ENCODE assay signal across 8 cellular contexts in the genomic region with DNA sequence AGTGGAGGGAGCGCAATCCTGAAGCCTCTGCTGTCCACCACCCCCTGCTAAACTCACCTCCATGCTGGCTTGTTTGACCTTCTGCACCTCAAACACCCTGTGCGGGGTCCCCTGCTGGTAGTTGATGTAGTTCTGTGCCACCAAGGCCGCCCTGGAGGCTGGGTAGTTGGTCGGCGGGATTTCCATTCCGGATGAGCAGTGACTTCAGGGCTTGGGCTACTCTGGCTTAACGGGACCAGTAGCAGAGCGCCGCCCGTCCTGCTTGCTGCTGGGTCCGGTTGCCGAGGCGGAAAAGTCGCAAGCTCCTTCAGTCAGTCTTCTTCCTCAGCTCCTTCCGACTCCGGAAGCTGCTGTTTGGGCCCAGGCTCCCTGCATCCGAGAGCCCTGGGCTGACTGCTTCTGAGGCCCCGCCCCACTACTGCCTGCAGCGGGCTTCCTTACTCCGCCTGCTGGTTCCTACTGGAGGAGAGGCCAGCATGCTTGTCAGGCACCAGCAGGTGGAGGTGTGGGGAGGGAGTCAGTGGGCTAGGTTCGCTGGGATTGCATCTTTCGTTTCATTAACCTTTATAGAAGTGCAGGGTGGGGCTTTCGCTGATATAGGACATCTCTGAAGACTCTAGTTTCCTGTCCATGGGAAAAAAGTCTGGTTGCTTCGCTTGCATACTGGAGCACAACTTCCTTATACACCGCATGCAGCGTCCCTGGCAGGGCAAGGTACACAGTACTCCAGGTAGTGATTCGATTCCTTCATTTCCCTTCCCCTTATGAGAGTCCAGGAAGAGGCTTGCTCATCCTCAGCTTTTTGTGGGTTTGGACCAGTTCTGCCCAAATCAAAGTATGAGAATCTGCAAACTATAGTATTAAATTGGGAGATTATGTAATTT. TPM values are rescaled to one million over a fixed set of nuclear protein-coding genes. Genes with fewer than 3 reads are reported as not detected.
DNase-seq lines count a peak whose midpoint lies in the region; ATAC-seq and TF ChIP-seq lines count a peak whose summit lies in the region.

TSS of gene LXN (minus strand) at position 356 of the 884 bp plus-strand sequence. CDS start at position 186, 170 bp downstream.

- H3K4me1 ChIP-seq in HUES64 (ENCODE audit: insufficient read depth, low read length) = peaks cover 12% of the 10 kb centered on the region; the same call in 1 of the 2 replicates

- intact Hi-C loops in dorsolateral prefrontal cortex (cut with DNase I) = no loop called here

- peak; percentile 99 for ATAC-seq in GM21447 (IDR thresholded peaks at IDR 0.05; ENCODE audit: unreplicated experiment)
- ATAC-seq in left lobe of liver = peak; percentile 95

- TF ChIP-seq CTCF in dorsolateral prefrontal cortex (IDR thresholded peaks at IDR 0.05 in 54 of 56, conservative IDR thresholded peaks at IDR 0.05 in 2 of 56; ENCODE audit: low read depth in 1 of 56, partially characterized antibody in 56 of 56) = peak in 45 of 56 donors; percentile 5 to 51 (median 33)

- no peaks in the 10 kb centered on the region for H3K9me3 ChIP-seq in HUES64 (ENCODE audit: insufficient read depth, low read depth, low read length)

- H3K4me3 ChIP-seq in HUES64 (ENCODE audit: low read length) = peak within 1 kb of the TSS; percentile 70
- peak within 1 kb of the TSS in 58 of 59 donors; percentile 9 to 65 (median 45) for H3K4me3 ChIP-seq in dorsolateral prefrontal cortex

- peaks cover 28% of the 10 kb centered on the region for H3K36me3 ChIP-seq in HUES64 (ENCODE audit: insufficient read depth, low read length)

- H3K27me3 ChIP-seq in HUES64 (ENCODE audit: insufficient read depth, low read length) (no peaks in the 10 kb centered on the region), dorsolateral prefrontal cortex (no peaks in the 10 kb centered on the region)

- DNase-seq in DMS153 (lab: John Stamatoyannopoulos, UW) (peak; percentile 77), dorsolateral prefrontal cortex (peak in 8 of 10 donors; percentile 20 to 83 (median 50)), left lobe of liver (ENCODE audit: low spot score) (peak; percentile 68), GOT3 (lab: John Stamatoyannopoulos, UW) (no peak)
- DNase-seq in activated CD4-positive, alpha-beta T cell treated with anti-CD3 and anti-CD28 coated beads, Interleukin-2, amount 50 U/mL, for 48 hours = peak; percentile 82 to 87
- DNase-seq in stimulated activated CD4-positive, alpha-beta T cell treated with anti-CD3 and anti-CD28 coated beads, Interleukin-2, amount 100 ng/mL, for 48 hours = peak; percentile 68 to 71

- peak within 1 kb of the TSS; percentile 61 for H3K9ac ChIP-seq in HUES64 (ENCODE audit: low read depth, low read length)

- 14% methylated on average over 27 of the region's 27 CpGs for WGBS in HUES64

- H3K27ac ChIP-seq in HUES64 (ENCODE audit: low read depth, low read length) = peak within 1 kb of the TSS; percentile 56; the same call in 1 of the 2 replicates
- H3K27ac ChIP-seq in dorsolateral prefrontal cortex = peak within 1 kb of the TSS in 20 of 59 donors; percentile 5 to 76 (median 30)

RNA-seq across cellular contexts. Expression of gene LXN, which starts in this region (rescaled TPM):
- polyA plus RNA-seq in HUES64 (2013, experiment 1 of 2) = 10.5 TPM
- polyA plus RNA-seq in HUES64 (2013, experiment 2 of 2) = 11.7 TPM
- total RNA-seq in dorsolateral prefrontal cortex (1 to 10 TPM in 91 of 120 experiments, under 1 TPM in 26, not detected in 3; 0.41 to 4.6 (median 1.4) TPM), left lobe of liver (0.68 TPM)

Comparison
In these comparisons a context has a peak if more than half of its experiments do, and no peak if none do; other contexts are left out.
1. Peak in DNase-seq and ATAC-seq in left lobe of liver; RNA of the gene not detected or under 1 TPM.